In genomic region chr6:18107061-18107460, GRCh38 we compare ENCODE assay signal across 36 cellular contexts. TPM values are rescaled to one million over a fixed set of nuclear protein-coding genes. Genes with fewer than 3 reads are reported as not detected.
DNase-seq lines count a peak whose midpoint lies in the region; ATAC-seq, FAIRE-seq and TF ChIP-seq lines count a peak whose summit lies in the region.
"Had no signal": no experiment of that assay in that cellular context is flagged by ENCODE, and none has a peak within 500 bp of the region (broad histone marks: within the 10 kb centered on the region; RNA-seq: fewer than 3 reads in every experiment).

No MANE protein-coding gene starts in this region.

- H3K4me3 ChIP-seq in HEK293 (ENCODE audit: low read depth, low read length) (no peak overlapping the region), K562 (no peak overlapping the region), endodermal cell (ENCODE audit: low read length) (peak overlapping the region; percentile 49), GM23338 (no peak overlapping the region)
- H3K4me3 ChIP-seq: A549; BLaER1; BLaER1 treated with 17β-estradiol and CSF1 and Interleukin-3, amounts not matched to agents 10 nM and 100 nM had no signal

- DNase-seq in K562 (ENCODE audit: extremely low read depth in 1 of 4, low spot score in 3 of 4) (no peak), endodermal cell (no peak), GM23338 (ENCODE audit: low spot score) (no peak), COLO829 (ENCODE audit: low spot score) (no peak)
- no peak for DNase-seq in central memory CD4-positive, alpha-beta T cell
- DNase-seq: 8988T; ACHN; AML-193; BE2C; C1 segment of cervical spinal cord; Caco-2; Calu3; CD4-positive, alpha-beta memory T cell; CD4-positive, alpha-beta T cell; CD4-positive, CD25-positive, alpha-beta regulatory T cell; CD8-positive, alpha-beta memory T cell; CD8-positive, alpha-beta T cell; COR-L47; DMS 273 treated with DMSO at 0.1 percent for 48 hours; DMS153; DMS53; DMS79; DMS79 treated with DMSO at 0.1 percent for 48 hours; DND-41; EL had no signal

- no peaks in the 10 kb centered on the region for H3K9me1 ChIP-seq in K562 (ENCODE audit: control insufficient read depth, insufficient read depth, low read length)

- H3K27me3 Mint-ChIP-seq in endodermal cell (ENCODE audit: insufficient read depth), result no peaks in the 10 kb centered on the region
- peaks cover 7% of the 10 kb centered on the region for H3K27me3 Mint-ChIP-seq in GM23338 (ENCODE audit: insufficient read depth, low read depth, poor library complexity)

- H3F3A ChIP-seq in GM23338 (replicated peaks; ENCODE audit: low read depth), result no peaks in the 10 kb centered on the region

- FAIRE-seq in K562 (lab: Jason Lieb, UNC), result no peak
- FAIRE-seq: A204.1, A549, D721Med had no signal

- H3K36me3 ChIP-seq in HEK293 (ENCODE audit: control insufficient read depth in 2 of 2, insufficient read depth in 1 of 2, low read length in 2 of 2), result no peaks in the 10 kb centered on the region
- H3K36me3 ChIP-seq in K562 (ENCODE audit: control insufficient read depth, insufficient read depth, low read length), result no peaks in the 10 kb centered on the region
- no peaks in the 10 kb centered on the region for H3K36me3 ChIP-seq in endodermal cell (ENCODE audit: control insufficient read depth, insufficient read depth, low read length)
- H3K36me3 ChIP-seq in GM23338 (ENCODE audit: insufficient read depth), result peaks cover 13% of the 10 kb centered on the region
- H3K36me3 ChIP-seq: BE2C; BLaER1; BLaER1 treated with 17β-estradiol and CSF1 and Interleukin-3, amounts not matched to agents 10 nM and 100 nM had no signal

- in situ Hi-C loops in K562 (cut with MboI), result no loop called here

- no peak overlapping the region for H3K9ac ChIP-seq in K562 (ENCODE audit: insufficient read depth in 1 of 2, low read depth in 2 of 2, low read length in 2 of 2)
- H3K9ac ChIP-seq in endodermal cell (ENCODE audit: extremely low read depth, low read length, poor library complexity, severe bottlenecking), result no peak overlapping the region
- H3K9ac ChIP-seq: BLaER1; BLaER1 treated with 17β-estradiol and CSF1 and Interleukin-3, amounts not matched to agents 10 nM and 100 nM had no signal

- H3K36me3 Mint-ChIP-seq in endodermal cell (ENCODE audit: low read depth), result no peaks in the 10 kb centered on the region
- H3K36me3 Mint-ChIP-seq in GM23338 (ENCODE audit: low read depth), result peaks cover 6% of the 10 kb centered on the region; the same call in 2 of the 3 replicates
- H3K36me3 Mint-ChIP-seq: CD4-positive, CD25-positive, alpha-beta regulatory T cell had no signal

- no peak for ATAC-seq in K562
- ATAC-seq in GM23338, result no peak
- ATAC-seq: A549; CD8-positive, alpha-beta T cell had no signal

- H3K4me1 ChIP-seq in HEK293 (ENCODE audit: control insufficient read depth, insufficient read depth, low read length) (no peaks in the 10 kb centered on the region), K562 (replicated peaks in 1 of 2; ENCODE audit: control insufficient read depth in 2 of 2, insufficient read depth in 2 of 2, low read length in 2 of 2) (no peaks in the 10 kb centered on the region), endodermal cell (ENCODE audit: control insufficient read depth, insufficient read depth, low read length) (no peaks in the 10 kb centered on the region), GM23338 (ENCODE audit: insufficient read depth) (no peaks in the 10 kb centered on the region)
- H3K4me1 ChIP-seq: A549; BE2C; BLaER1; BLaER1 treated with 17β-estradiol and CSF1 and Interleukin-3, amounts not matched to agents 10 nM and 100 nM; Caco-2 had no signal

- TF ChIP-seq CTCF in HEK293 (tag by site-specific recombination; IDR thresholded peaks at IDR 0.05) (no peak), K562 (IDR thresholded peaks at IDR 0.05 in 2 of 3, conservative IDR thresholded peaks at IDR 0.05 in 1 of 3; ENCODE audit: insufficient read depth in 2 of 3, low read depth in 1 of 3, low read length in 3 of 3) (no peak), endodermal cell (conservative IDR thresholded peaks at IDR 0.05) (no peak), GM23338 (conservative IDR thresholded peaks at IDR 0.05; ENCODE audit: low read depth in 2 of 2) (no peak)

- H3K27ac ChIP-seq in HEK293 (ENCODE audit: extremely low read depth, low read depth, low read length), result no peak overlapping the region
- H3K27ac ChIP-seq in K562 (ENCODE audit: extremely low read depth, low read depth, low read length), result no peak overlapping the region
- H3K27ac ChIP-seq in endodermal cell (ENCODE audit: low read depth, low read length), result no peak overlapping the region
- no peak overlapping the region for H3K27ac ChIP-seq in GM23338 (ENCODE audit: low read depth)
- H3K27ac ChIP-seq: 22Rv1; A549; BLaER1; BLaER1 treated with 17β-estradiol and CSF1 and Interleukin-3, amounts not matched to agents 10 nM and 100 nM; C4-2B had no signal

- peaks cover 6% of the 10 kb centered on the region for H3K9me3 Mint-ChIP-seq in endodermal cell
- H3K9me3 Mint-ChIP-seq in GM23338, result peaks cover 18% of the 10 kb centered on the region

- no peak for TF ChIP-seq POLR2A in K562 (conservative IDR thresholded peaks at IDR 0.05)

- TF ChIP-seq RAD21 in K562 (CRISPR knock-in tag; conservative IDR thresholded peaks at IDR 0.05 in 1 of 2, IDR thresholded peaks at IDR 0.05 in 1 of 2), result no peak

- H3K27ac Mint-ChIP-seq in endodermal cell (no peak overlapping the region), GM23338 (no peak overlapping the region)
- H3K27ac Mint-ChIP-seq: B cell; CD14-positive monocyte; CD4-positive, alpha-beta memory T cell; CD4-positive, alpha-beta T cell; CD4-positive, CD25-positive, alpha-beta regulatory T cell; CD8-positive, alpha-beta memory T cell; CD8-positive, alpha-beta T cell had no signal

- H2AFZ ChIP-seq in K562 (ENCODE audit: low read depth, low read length), result no peak overlapping the region
- H2AFZ ChIP-seq in GM23338, result no peak overlapping the region

- H3K4me2 ChIP-seq in K562 (ENCODE audit: insufficient read depth, low read length) (no peak overlapping the region), GM23338 (no peak overlapping the region)
- H3K4me2 ChIP-seq: A549; BLaER1; BLaER1 treated with 17β-estradiol and CSF1 and Interleukin-3, amounts not matched to agents 10 nM and 100 nM had no signal

- CTCF ChIA-PET in HEK293 (lab: Yijun Ruan, JAX), result no interaction called here
- CTCF ChIA-PET in K562 (lab: Yijun Ruan, JAX; ENCODE audit: low intra/inter-chr PET ratio), result no interaction called here

- H3K4me1 Mint-ChIP-seq in endodermal cell (no peaks in the 10 kb centered on the region), GM23338 (peaks cover 6% of the 10 kb centered on the region)
- H3K4me1 Mint-ChIP-seq: B cell; CD14-positive monocyte; CD4-positive, alpha-beta memory T cell; CD4-positive, CD25-positive, alpha-beta regulatory T cell; CD8-positive, alpha-beta memory T cell had no signal

- H3K79me2 ChIP-seq in K562 (ENCODE audit: control insufficient read depth, insufficient read depth, low read length) (no peaks in the 10 kb centered on the region), GM23338 (replicated peaks; ENCODE audit: insufficient read depth) (no peaks in the 10 kb centered on the region)

- POLR2A ChIA-PET in HEK293 (lab: Yijun Ruan, JAX), result no interaction called here
- POLR2A ChIA-PET in K562 (lab: Yijun Ruan, JAX), result no interaction called here

- H4K20me1 ChIP-seq in K562 (replicated peaks; ENCODE audit: control insufficient read depth, insufficient read depth, low read length), result no peaks in the 10 kb centered on the region
- H4K20me1 ChIP-seq in GM23338 (replicated peaks; ENCODE audit: insufficient read depth), result no peaks in the 10 kb centered on the region
- H4K20me1 ChIP-seq: BLaER1; BLaER1 treated with 17β-estradiol and CSF1 and Interleukin-3, amounts not matched to agents 10 nM and 100 nM had no signal

- no peaks in the 10 kb centered on the region for H3K9me2 ChIP-seq in GM23338 (ENCODE audit: insufficient read depth)

- H3K4me3 Mint-ChIP-seq in endodermal cell (no peak overlapping the region), GM23338 (no peak overlapping the region)
- H3K4me3 Mint-ChIP-seq: B cell; CD14-positive monocyte; CD4-positive, alpha-beta memory T cell; CD4-positive, alpha-beta T cell; CD4-positive, CD25-positive, alpha-beta regulatory T cell; CD8-positive, alpha-beta memory T cell; CD8-positive, alpha-beta T cell had no signal

- intact Hi-C loops in K562 (cut with micrococcal nuclease), result no loop called here

- H3K27me3 ChIP-seq in K562 (ENCODE audit: control insufficient read depth in 2 of 2, insufficient read depth in 2 of 2, low read length in 2 of 2) (no peaks in the 10 kb centered on the region; a peak in 1 of 5 replicates), endodermal cell (ENCODE audit: control insufficient read depth, insufficient read depth, low read length, poor library complexity, severe bottlenecking) (no peaks in the 10 kb centered on the region), GM23338 (ENCODE audit: insufficient read depth) (no peaks in the 10 kb centered on the region)
- H3K27me3 ChIP-seq: BE2C; BLaER1; BLaER1 treated with 17β-estradiol and CSF1 and Interleukin-3, amounts not matched to agents 10 nM and 100 nM had no signal

- 40% methylated on average over 1 of the region's 1 CpG for WGBS in K562 (ENCODE audit: insufficient coverage, low coverage, missing lambda C conversion rate)
- WGBS in endodermal cell (ENCODE audit: insufficient coverage in 1 of 2, insufficient read length in 1 of 2), 2 experiments, result 56 to 83% methylated on average over 1 of the region's 1 CpG

- H3K9me3 ChIP-seq in HEK293 (ENCODE audit: control insufficient read depth, insufficient read depth, low read depth, low read length), result no peaks in the 10 kb centered on the region
- H3K9me3 ChIP-seq in K562 (replicated peaks; ENCODE audit: control insufficient read depth, insufficient read depth, low read depth, low read length), result no peaks in the 10 kb centered on the region
- H3K9me3 ChIP-seq in endodermal cell (ENCODE audit: control insufficient read depth, low read length), result no peaks in the 10 kb centered on the region
- H3K9me3 ChIP-seq: BE2C had no signal

- no TSS peak for BruUV-seq in K562 (replicated peaks; lab: Mats Ljungman, UMichigan)

- TF ChIP-seq EP300 in K562 (IDR thresholded peaks at IDR 0.05; ENCODE audit: low read length), result no peak

RNA-seq across cellular contexts. Expression of gene NHLRC1, which starts 15.4 kb away (rescaled TPM):
- total RNA-seq in K562 (2011; cell fraction: chromatin; rRNA removed; ENCODE audit: low replicate concordance), result not detected in 2 replicates
- total RNA-seq in K562 (2011; cell fraction: nucleolus; rRNA removed), result not detected in 2 replicates
- total RNA-seq in K562 (2011; cell fraction: nucleoplasm; rRNA removed), result not detected in 2 replicates
- total RNA-seq in K562 (2014; rRNA removed) (not detected in 2 replicates), K562 (2014; rRNA removed; fragmentation: Illumina TruSeq; extraction: Trizol) (not detected in 2 replicates), K562 (2015; rRNA removed; fragmentation: Illumina TruSeq; extraction: Trizol) (not detected in 2 replicates), K562 (2021) (not detected in 2 replicates), endodermal cell (under 1 TPM; 0.29 to 0.88 TPM)
- polyA plus RNA-seq in K562 (2011; rRNA removed) (not detected in 2 replicates), K562 (2014; fragmentation: Illumina TruSeq; extraction: Trizol) (not detected in 2 replicates), K562 (2014; fragmentation: Nextera tagmentation; extraction: Ambion mirVana) (not detected), K562 (2014; rRNA removed) (not detected in 2 replicates), GM23338 (2016; fragmentation: Nextera tagmentation; extraction: Ambion mirVana) (1.1 and 1.2 TPM in 2 replicates)
- not detected in 2 replicates for polyA plus RNA-seq in K562 (2011; cell fraction: cytosol; rRNA removed)
- polyA plus RNA-seq in K562 (2011; cell fraction: nucleus; rRNA removed), result not detected in 2 replicates
- polyA plus RNA-seq in K562 (2012), result not detected in 2 replicates
- not detected in 2 replicates for polyA minus RNA-seq in K562 (2011; rRNA and poly(A)+ RNA removed)
- polyA minus RNA-seq in K562 (2011; cell fraction: cytosol; rRNA and poly(A)+ RNA removed), result not detected in 2 replicates
- polyA minus RNA-seq in K562 (2011; cell fraction: nucleus; rRNA and poly(A)+ RNA removed), result not detected in 2 replicates
- 0.43 TPM for polyA plus RNA-seq in endodermal cell (2013, experiment 1 of 2)
- 0.25 TPM for polyA plus RNA-seq in endodermal cell (2013, experiment 2 of 2)
- total RNA-seq in GM23338 (2014; rRNA removed; shearing (Covaris generic)), result 1.0 and 1.1 TPM in 2 replicates
- total RNA-seq: A172 had no signal

RNA-seq across cellular contexts. Expression of gene TPMT, which starts 47.8 kb away (rescaled TPM):
- total RNA-seq in K562 (2011; cell fraction: chromatin; rRNA removed; ENCODE audit: low replicate concordance), result 8.8 and 14.9 TPM in 2 replicates
- 6.3 and 6.7 TPM in 2 replicates for total RNA-seq in K562 (2011; cell fraction: nucleolus; rRNA removed)
- total RNA-seq in K562 (2011; cell fraction: nucleoplasm; rRNA removed), result 9.2 and 12.9 TPM in 2 replicates
- total RNA-seq in K562 (2014; rRNA removed), result 26.1 and 26.2 TPM in 2 replicates
- 48.0 and 52.2 TPM in 2 replicates for total RNA-seq in K562 (2014; rRNA removed; fragmentation: Illumina TruSeq; extraction: Trizol)
- 43.7 and 46.5 TPM in 2 replicates for total RNA-seq in K562 (2015; rRNA removed; fragmentation: Illumina TruSeq; extraction: Trizol)
- 24.2 and 24.5 TPM in 2 replicates for total RNA-seq in K562 (2021)
- polyA plus RNA-seq in K562 (2011; rRNA removed), result 42.7 and 67.4 TPM in 2 replicates
- 20.1 and 30.5 TPM in 2 replicates for polyA plus RNA-seq in K562 (2011; cell fraction: cytosol; rRNA removed)
- 5.7 and 9.6 TPM in 2 replicates for polyA plus RNA-seq in K562 (2011; cell fraction: nucleus; rRNA removed)
- polyA plus RNA-seq in K562 (2012), result 36.9 and 50.3 TPM in 2 replicates
- 41.6 and 51.6 TPM in 2 replicates for polyA plus RNA-seq in K562 (2014; fragmentation: Illumina TruSeq; extraction: Trizol)
- 10 to 100 TPM; 43.8 to 48.0 TPM for polyA plus RNA-seq in K562 (2014; fragmentation: Nextera tagmentation; extraction: Ambion mirVana)
- 35.9 and 42.6 TPM in 2 replicates for polyA plus RNA-seq in K562 (2014; rRNA removed)
- 41.8 and 46.2 TPM in 2 replicates for polyA minus RNA-seq in K562 (2011; rRNA and poly(A)+ RNA removed)
- 7.1 and 14.4 TPM in 2 replicates for polyA minus RNA-seq in K562 (2011; cell fraction: cytosol; rRNA and poly(A)+ RNA removed)
- 3.6 and 6.4 TPM in 2 replicates for polyA minus RNA-seq in K562 (2011; cell fraction: nucleus; rRNA and poly(A)+ RNA removed)
- total RNA-seq in endodermal cell, result 10 to 100 TPM; 14.0 to 15.8 TPM
- 11.1 TPM for polyA plus RNA-seq in endodermal cell (2013, experiment 1 of 2)
- polyA plus RNA-seq in endodermal cell (2013, experiment 2 of 2), result 10.3 TPM
- 17.5 and 21.6 TPM in 2 replicates for total RNA-seq in GM23338 (2014; rRNA removed; shearing (Covaris generic))
- 15.5 and 19.5 TPM in 2 replicates for polyA plus RNA-seq in GM23338 (2016; fragmentation: Nextera tagmentation; extraction: Ambion mirVana)

RNA-seq across cellular contexts. Expression of gene KDM1B, which starts 48.2 kb away (rescaled TPM):
- 27.5 and 41.4 TPM in 2 replicates for total RNA-seq in K562 (2011; cell fraction: chromatin; rRNA removed; ENCODE audit: low replicate concordance)
- total RNA-seq in K562 (2011; cell fraction: nucleolus; rRNA removed), result 13.7 and 14.7 TPM in 2 replicates
- 23.5 and 27.9 TPM in 2 replicates for total RNA-seq in K562 (2011; cell fraction: nucleoplasm; rRNA removed)
- total RNA-seq in K562 (2014; rRNA removed) (24.6 and 29.1 TPM in 2 replicates), K562 (2014; rRNA removed; fragmentation: Illumina TruSeq; extraction: Trizol) (35.1 and 36.3 TPM in 2 replicates), K562 (2015; rRNA removed; fragmentation: Illumina TruSeq; extraction: Trizol) (37.5 and 38.7 TPM in 2 replicates), K562 (2021) (43.0 and 47.4 TPM in 2 replicates), endodermal cell (1 to 10 TPM; 7.7 to 9.3 TPM)
- polyA plus RNA-seq in K562 (2011; rRNA removed) (40.5 and 58.9 TPM in 2 replicates), K562 (2014; fragmentation: Illumina TruSeq; extraction: Trizol) (34.9 and 46.1 TPM in 2 replicates), K562 (2014; fragmentation: Nextera tagmentation; extraction: Ambion mirVana) (1 to 10 TPM; 1.4 to 1.7 TPM), K562 (2014; rRNA removed) (29.0 and 33.8 TPM in 2 replicates), GM23338 (2016; fragmentation: Nextera tagmentation; extraction: Ambion mirVana) (2.2 and 3.8 TPM in 2 replicates)
- polyA plus RNA-seq in K562 (2011; cell fraction: cytosol; rRNA removed), result 32.8 and 37.0 TPM in 2 replicates
- polyA plus RNA-seq in K562 (2011; cell fraction: nucleus; rRNA removed), result 20.4 and 20.6 TPM in 2 replicates
- 40.5 and 40.6 TPM in 2 replicates for polyA plus RNA-seq in K562 (2012)
- 92.3 and 93.1 TPM in 2 replicates for polyA minus RNA-seq in K562 (2011; rRNA and poly(A)+ RNA removed)
- 33.8 and 36.1 TPM in 2 replicates for polyA minus RNA-seq in K562 (2011; cell fraction: cytosol; rRNA and poly(A)+ RNA removed)
- 13.2 and 20.1 TPM in 2 replicates for polyA minus RNA-seq in K562 (2011; cell fraction: nucleus; rRNA and poly(A)+ RNA removed)
- 15.7 TPM for polyA plus RNA-seq in endodermal cell (2013, experiment 1 of 2)
- polyA plus RNA-seq in endodermal cell (2013, experiment 2 of 2), result 15.0 TPM
- total RNA-seq in GM23338 (2014; rRNA removed; shearing (Covaris generic)), result 6.9 and 9.0 TPM in 2 replicates

Comparison
In these comparisons a context has a peak if more than half of its experiments do, and no peak if none do; other contexts are left out.
1. Of the 44 proteins assayed by ChIP-seq in both K562 and HEK293: peak only in K562: none; only in HEK293: SETDB1; in both: none; in neither: 43.